Comparison of ENCODE assay signal across 1 cellular context in the genomic region with DNA sequence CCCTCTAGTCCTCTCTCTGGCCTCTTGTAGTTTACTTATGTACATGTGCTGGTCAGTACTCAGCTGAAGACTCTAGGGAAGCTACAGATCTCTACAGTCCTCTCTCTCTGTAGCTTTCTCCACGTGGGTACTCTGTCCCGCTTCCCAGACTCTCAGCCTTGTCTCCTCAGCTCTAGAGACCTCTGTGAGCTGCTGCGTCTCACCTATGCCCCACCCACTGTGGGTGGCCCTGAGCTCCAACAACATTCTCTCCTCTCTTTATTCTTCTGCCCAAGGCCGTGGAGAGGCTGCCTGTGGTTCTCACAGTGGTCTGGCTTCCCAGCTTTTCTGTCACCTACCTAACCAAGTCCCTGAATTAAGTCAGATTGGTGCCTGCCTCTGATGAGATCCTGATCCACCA.
TF ChIP-seq lines count a peak whose summit lies in the region.

No MANE protein-coding gene starts in this region.

TF ChIP-seq in WTC11, 78 proteins besides CTCF, POLR2A, EP300 and RAD21 (continued from another document):
- TF ChIP-seq, protein P1, sequence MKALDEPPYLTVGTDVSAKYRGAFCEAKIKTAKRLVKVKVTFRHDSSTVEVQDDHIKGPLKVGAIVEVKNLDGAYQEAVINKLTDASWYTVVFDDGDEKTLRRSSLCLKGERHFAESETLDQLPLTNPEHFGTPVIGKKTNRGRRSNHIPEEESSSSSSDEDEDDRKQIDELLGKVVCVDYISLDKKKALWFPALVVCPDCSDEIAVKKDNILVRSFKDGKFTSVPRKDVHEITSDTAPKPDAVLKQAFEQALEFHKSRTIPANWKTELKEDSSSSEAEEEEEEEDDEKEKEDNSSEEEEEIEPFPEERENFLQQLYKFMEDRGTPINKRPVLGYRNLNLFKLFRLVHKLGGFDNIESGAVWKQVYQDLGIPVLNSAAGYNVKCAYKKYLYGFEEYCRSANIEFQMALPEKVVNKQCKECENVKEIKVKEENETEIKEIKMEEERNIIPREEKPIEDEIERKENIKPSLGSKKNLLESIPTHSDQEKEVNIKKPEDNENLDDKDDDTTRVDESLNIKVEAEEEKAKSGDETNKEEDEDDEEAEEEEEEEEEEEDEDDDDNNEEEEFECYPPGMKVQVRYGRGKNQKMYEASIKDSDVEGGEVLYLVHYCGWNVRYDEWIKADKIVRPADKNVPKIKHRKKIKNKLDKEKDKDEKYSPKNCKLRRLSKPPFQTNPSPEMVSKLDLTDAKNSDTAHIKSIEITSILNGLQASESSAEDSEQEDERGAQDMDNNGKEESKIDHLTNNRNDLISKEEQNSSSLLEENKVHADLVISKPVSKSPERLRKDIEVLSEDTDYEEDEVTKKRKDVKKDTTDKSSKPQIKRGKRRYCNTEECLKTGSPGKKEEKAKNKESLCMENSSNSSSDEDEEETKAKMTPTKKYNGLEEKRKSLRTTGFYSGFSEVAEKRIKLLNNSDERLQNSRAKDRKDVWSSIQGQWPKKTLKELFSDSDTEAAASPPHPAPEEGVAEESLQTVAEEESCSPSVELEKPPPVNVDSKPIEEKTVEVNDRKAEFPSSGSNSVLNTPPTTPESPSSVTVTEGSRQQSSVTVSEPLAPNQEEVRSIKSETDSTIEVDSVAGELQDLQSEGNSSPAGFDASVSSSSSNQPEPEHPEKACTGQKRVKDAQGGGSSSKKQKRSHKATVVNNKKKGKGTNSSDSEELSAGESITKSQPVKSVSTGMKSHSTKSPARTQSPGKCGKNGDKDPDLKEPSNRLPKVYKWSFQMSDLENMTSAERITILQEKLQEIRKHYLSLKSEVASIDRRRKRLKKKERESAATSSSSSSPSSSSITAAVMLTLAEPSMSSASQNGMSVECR (CRISPR knock-in tag; IDR thresholded peaks at IDR 0.05; ENCODE audit: borderline replicate concordance) = no peak
- TF ChIP-seq, protein P2, sequence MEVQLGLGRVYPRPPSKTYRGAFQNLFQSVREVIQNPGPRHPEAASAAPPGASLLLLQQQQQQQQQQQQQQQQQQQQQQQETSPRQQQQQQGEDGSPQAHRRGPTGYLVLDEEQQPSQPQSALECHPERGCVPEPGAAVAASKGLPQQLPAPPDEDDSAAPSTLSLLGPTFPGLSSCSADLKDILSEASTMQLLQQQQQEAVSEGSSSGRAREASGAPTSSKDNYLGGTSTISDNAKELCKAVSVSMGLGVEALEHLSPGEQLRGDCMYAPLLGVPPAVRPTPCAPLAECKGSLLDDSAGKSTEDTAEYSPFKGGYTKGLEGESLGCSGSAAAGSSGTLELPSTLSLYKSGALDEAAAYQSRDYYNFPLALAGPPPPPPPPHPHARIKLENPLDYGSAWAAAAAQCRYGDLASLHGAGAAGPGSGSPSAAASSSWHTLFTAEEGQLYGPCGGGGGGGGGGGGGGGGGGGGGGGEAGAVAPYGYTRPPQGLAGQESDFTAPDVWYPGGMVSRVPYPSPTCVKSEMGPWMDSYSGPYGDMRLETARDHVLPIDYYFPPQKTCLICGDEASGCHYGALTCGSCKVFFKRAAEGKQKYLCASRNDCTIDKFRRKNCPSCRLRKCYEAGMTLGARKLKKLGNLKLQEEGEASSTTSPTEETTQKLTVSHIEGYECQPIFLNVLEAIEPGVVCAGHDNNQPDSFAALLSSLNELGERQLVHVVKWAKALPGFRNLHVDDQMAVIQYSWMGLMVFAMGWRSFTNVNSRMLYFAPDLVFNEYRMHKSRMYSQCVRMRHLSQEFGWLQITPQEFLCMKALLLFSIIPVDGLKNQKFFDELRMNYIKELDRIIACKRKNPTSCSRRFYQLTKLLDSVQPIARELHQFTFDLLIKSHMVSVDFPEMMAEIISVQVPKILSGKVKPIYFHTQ (CRISPR knock-in tag; IDR thresholded peaks at IDR 0.05) = no peak
- TF ChIP-seq, protein P3, sequence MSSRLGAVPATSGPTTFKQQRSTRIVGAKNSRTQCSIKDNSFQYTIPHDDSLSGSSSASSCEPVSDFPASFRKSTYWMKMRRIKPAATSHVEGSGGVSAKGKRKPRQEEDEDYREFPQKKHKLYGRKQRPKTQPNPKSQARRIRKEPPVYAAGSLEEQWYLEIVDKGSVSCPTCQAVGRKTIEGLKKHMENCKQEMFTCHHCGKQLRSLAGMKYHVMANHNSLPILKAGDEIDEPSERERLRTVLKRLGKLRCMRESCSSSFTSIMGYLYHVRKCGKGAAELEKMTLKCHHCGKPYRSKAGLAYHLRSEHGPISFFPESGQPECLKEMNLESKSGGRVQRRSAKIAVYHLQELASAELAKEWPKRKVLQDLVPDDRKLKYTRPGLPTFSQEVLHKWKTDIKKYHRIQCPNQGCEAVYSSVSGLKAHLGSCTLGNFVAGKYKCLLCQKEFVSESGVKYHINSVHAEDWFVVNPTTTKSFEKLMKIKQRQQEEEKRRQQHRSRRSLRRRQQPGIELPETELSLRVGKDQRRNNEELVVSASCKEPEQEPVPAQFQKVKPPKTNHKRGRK (CRISPR knock-in tag; IDR thresholded peaks at IDR 0.05; ENCODE audit: borderline replicate concordance) = no peak
- TF ChIP-seq NFYB (CRISPR knock-in tag; conservative IDR thresholded peaks at IDR 0.05; ENCODE audit: low read depth) = no peak
- TF ChIP-seq ZNF232 (CRISPR knock-in tag; IDR thresholded peaks at IDR 0.05) = no peak
- TF ChIP-seq ZNF416 (CRISPR knock-in tag; IDR thresholded peaks at IDR 0.05) = no peak
- TF ChIP-seq, protein P4, sequence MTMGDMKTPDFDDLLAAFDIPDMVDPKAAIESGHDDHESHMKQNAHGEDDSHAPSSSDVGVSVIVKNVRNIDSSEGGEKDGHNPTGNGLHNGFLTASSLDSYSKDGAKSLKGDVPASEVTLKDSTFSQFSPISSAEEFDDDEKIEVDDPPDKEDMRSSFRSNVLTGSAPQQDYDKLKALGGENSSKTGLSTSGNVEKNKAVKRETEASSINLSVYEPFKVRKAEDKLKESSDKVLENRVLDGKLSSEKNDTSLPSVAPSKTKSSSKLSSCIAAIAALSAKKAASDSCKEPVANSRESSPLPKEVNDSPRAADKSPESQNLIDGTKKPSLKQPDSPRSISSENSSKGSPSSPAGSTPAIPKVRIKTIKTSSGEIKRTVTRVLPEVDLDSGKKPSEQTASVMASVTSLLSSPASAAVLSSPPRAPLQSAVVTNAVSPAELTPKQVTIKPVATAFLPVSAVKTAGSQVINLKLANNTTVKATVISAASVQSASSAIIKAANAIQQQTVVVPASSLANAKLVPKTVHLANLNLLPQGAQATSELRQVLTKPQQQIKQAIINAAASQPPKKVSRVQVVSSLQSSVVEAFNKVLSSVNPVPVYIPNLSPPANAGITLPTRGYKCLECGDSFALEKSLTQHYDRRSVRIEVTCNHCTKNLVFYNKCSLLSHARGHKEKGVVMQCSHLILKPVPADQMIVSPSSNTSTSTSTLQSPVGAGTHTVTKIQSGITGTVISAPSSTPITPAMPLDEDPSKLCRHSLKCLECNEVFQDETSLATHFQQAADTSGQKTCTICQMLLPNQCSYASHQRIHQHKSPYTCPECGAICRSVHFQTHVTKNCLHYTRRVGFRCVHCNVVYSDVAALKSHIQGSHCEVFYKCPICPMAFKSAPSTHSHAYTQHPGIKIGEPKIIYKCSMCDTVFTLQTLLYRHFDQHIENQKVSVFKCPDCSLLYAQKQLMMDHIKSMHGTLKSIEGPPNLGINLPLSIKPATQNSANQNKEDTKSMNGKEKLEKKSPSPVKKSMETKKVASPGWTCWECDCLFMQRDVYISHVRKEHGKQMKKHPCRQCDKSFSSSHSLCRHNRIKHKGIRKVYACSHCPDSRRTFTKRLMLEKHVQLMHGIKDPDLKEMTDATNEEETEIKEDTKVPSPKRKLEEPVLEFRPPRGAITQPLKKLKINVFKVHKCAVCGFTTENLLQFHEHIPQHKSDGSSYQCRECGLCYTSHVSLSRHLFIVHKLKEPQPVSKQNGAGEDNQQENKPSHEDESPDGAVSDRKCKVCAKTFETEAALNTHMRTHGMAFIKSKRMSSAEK (CRISPR knock-in tag; IDR thresholded peaks at IDR 0.05; ENCODE audit: borderline replicate concordance) = no peak
